1 cellular context compared by ENCODE assay signal in the genomic region with DNA sequence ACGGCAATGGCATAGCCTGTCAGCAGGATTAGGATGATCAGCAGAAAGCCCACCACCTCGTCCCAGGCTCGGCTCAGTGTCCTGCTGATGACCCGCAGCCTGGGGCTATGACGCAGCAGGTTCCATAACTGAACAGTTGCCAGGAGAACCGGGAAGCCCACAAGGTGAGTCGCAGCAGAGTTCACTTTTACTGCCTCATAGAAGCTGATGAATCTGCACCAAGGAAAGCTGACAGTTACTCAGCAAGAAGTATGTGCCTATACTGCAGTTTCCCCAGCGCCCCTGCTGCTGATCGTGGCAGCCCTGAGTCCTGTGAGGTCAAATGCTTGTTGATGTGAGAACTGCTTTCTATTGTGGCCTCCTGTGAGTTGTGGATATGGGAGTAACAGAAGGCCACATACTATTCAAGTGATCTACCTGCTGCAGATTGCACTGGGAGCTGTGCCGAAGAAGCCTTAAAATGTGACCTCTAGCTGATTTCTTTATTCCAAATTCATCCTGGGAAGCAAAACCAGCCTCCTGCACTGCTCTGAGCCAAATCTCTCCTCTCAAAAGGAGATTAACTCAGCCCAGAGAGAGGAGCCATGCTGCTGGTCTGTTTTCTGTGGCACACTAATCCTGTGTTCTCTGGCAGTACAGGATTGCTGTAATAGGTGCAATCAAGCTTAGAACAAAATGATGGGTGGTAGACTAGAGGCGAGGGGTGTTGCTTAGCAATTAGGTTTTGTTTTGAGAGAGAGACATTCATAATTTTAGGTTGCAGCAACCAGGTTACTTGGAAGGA.
TF ChIP-seq lines count a peak whose summit lies in the region.

No MANE protein-coding gene starts in this region.

TF ChIP-seq in SK-N-SH, 30 proteins besides CTCF, POLR2A, EP300 and RAD21 (continued from another document):
- TF ChIP-seq, protein P1, sequence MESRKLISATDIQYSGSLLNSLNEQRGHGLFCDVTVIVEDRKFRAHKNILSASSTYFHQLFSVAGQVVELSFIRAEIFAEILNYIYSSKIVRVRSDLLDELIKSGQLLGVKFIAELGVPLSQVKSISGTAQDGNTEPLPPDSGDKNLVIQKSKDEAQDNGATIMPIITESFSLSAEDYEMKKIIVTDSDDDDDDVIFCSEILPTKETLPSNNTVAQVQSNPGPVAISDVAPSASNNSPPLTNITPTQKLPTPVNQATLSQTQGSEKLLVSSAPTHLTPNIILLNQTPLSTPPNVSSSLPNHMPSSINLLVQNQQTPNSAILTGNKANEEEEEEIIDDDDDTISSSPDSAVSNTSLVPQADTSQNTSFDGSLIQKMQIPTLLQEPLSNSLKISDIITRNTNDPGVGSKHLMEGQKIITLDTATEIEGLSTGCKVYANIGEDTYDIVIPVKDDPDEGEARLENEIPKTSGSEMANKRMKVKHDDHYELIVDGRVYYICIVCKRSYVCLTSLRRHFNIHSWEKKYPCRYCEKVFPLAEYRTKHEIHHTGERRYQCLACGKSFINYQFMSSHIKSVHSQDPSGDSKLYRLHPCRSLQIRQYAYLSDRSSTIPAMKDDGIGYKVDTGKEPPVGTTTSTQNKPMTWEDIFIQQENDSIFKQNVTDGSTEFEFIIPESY (IDR thresholded peaks at IDR 0.05; ENCODE audit: borderline replicate concordance, low read depth), result no peak
- no peak for TF ChIP-seq NRF1 (IDR thresholded peaks at IDR 0.05; ENCODE audit: low read depth, low read length)
- TF ChIP-seq, protein P2, sequence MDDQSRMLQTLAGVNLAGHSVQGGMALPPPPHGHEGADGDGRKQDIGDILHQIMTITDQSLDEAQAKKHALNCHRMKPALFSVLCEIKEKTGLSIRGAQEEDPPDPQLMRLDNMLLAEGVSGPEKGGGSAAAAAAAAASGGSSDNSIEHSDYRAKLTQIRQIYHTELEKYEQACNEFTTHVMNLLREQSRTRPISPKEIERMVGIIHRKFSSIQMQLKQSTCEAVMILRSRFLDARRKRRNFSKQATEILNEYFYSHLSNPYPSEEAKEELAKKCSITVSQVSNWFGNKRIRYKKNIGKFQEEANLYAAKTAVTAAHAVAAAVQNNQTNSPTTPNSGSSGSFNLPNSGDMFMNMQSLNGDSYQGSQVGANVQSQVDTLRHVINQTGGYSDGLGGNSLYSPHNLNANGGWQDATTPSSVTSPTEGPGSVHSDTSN (IDR thresholded peaks at IDR 0.05), result no peak
